ENCODE assay signal across 7 cellular contexts in the genomic region with DNA sequence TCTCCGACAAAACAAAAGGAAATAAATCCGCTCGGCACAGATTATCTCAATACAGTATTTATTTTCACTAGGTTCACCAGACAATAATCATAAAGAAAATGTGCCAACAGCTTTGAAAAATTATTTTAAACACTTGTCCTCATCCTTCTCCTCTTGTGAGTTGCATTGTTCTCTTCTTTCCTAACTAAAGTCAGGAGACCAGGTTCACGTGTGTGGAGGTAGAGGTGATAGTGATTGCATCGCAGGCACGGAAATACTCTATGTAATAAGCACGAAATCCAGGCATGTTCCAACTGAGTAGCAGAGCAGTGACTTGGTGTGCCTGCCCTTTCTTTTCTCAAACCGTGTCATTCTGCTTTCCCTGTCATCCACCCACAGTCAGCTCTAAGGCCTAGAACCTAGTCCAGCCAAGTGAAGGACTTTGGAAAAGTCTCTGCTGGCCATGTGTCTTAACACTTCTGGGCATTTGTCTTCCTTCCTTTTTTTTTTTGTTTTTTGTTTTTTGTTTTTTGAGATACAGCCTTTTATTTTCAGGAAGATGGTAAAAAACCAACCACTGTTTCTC. TPM values are rescaled to one million over a fixed set of nuclear protein-coding genes. Genes with fewer than 3 reads are reported as not detected.
DNase-seq lines count a peak whose midpoint lies in the region; ATAC-seq and TF ChIP-seq lines count a peak whose summit lies in the region.

No MANE protein-coding gene starts in this region.

- H3K27me3 Mint-ChIP-seq in osteocyte (ENCODE audit: unreplicated experiment): peaks cover 1% of the 10 kb centered on the region

- no peak for ATAC-seq in HG02884 (IDR thresholded peaks at IDR 0.05; ENCODE audit: unreplicated experiment)
- no peak for ATAC-seq in HG03045 (IDR thresholded peaks at IDR 0.05; ENCODE audit: unreplicated experiment)
- ATAC-seq in HG03439 (IDR thresholded peaks at IDR 0.05; ENCODE audit: unreplicated experiment): no peak

- no peaks in the 10 kb centered on the region for H3K27me3 ChIP-seq in DOHH2 (ENCODE audit: control insufficient read depth, low read length)

- peaks cover 40% of the 10 kb centered on the region for H3K79me2 ChIP-seq in DOHH2 (ENCODE audit: control insufficient read depth, low read length)

- DNase-seq in LoVo (ENCODE audit: low spot score) (peak; percentile 2), coronary artery (ENCODE audit: low spot score) (no peak), osteocyte (ENCODE audit: extremely low spot score, unreplicated experiment) (no peak)

- TF ChIP-seq CTCF in DOHH2 (IDR thresholded peaks at IDR 0.05; ENCODE audit: low read depth, low read length, poor library complexity, severe bottlenecking): no peak
- no peak for TF ChIP-seq CTCF in coronary artery (IDR thresholded peaks at IDR 0.05)
- no peak for TF ChIP-seq CTCF in osteocyte (IDR thresholded peaks at IDR 0.05)

- H3K9me3 Mint-ChIP-seq in osteocyte (ENCODE audit: unreplicated experiment): peaks cover 4% of the 10 kb centered on the region

- no peaks in the 10 kb centered on the region for H3F3A ChIP-seq in DOHH2 (ENCODE audit: control insufficient read depth, insufficient read depth)

- peak overlapping the region; percentile 91 for H3K4me3 Mint-ChIP-seq in osteocyte (ENCODE audit: unreplicated experiment)

- peak overlapping the region; percentile 44 for H3K4me2 ChIP-seq in DOHH2 (ENCODE audit: low read length)

- no peaks in the 10 kb centered on the region for H3K36me3 Mint-ChIP-seq in osteocyte (ENCODE audit: unreplicated experiment)

- H3K27ac Mint-ChIP-seq in osteocyte (ENCODE audit: unreplicated experiment): no peak overlapping the region

- H4K20me1 ChIP-seq in DOHH2 (ENCODE audit: control insufficient read depth, insufficient read depth, low read depth, low read length): peaks cover 10% of the 10 kb centered on the region; the same call in 1 of the 2 replicates

- H3K27ac ChIP-seq in DOHH2 (ENCODE audit: low read depth, low read length) (no peak overlapping the region), coronary artery (no peak overlapping the region)

- H3K4me1 Mint-ChIP-seq in osteocyte (ENCODE audit: unreplicated experiment): peaks cover 26% of the 10 kb centered on the region

- H3K9me3 ChIP-seq in DOHH2 (ENCODE audit: control insufficient read depth, insufficient read depth, low read length): peaks cover 5% of the 10 kb centered on the region; the same call in 1 of the 2 replicates

- H3K36me3 ChIP-seq in DOHH2 (ENCODE audit: control insufficient read depth, low read length): peaks cover 24% of the 10 kb centered on the region

- H3K9me2 ChIP-seq in DOHH2 (replicated peaks; ENCODE audit: control insufficient read depth, low read length): no peaks in the 10 kb centered on the region

- H3K4me3 ChIP-seq in DOHH2 (ENCODE audit: low read length) (peak overlapping the region; percentile 49), coronary artery (peak overlapping the region; percentile 31)

- H3K4me1 ChIP-seq in DOHH2 (ENCODE audit: control insufficient read depth, low read length): peaks cover 29% of the 10 kb centered on the region

RNA-seq across cellular contexts. Expression of a gene that starts 0.9 kb away (rescaled TPM):
- total RNA-seq in osteocyte: 140 and 146 TPM in 2 replicates
